Comparison of ENCODE assay signal across 13 cellular contexts in the genomic region with DNA sequence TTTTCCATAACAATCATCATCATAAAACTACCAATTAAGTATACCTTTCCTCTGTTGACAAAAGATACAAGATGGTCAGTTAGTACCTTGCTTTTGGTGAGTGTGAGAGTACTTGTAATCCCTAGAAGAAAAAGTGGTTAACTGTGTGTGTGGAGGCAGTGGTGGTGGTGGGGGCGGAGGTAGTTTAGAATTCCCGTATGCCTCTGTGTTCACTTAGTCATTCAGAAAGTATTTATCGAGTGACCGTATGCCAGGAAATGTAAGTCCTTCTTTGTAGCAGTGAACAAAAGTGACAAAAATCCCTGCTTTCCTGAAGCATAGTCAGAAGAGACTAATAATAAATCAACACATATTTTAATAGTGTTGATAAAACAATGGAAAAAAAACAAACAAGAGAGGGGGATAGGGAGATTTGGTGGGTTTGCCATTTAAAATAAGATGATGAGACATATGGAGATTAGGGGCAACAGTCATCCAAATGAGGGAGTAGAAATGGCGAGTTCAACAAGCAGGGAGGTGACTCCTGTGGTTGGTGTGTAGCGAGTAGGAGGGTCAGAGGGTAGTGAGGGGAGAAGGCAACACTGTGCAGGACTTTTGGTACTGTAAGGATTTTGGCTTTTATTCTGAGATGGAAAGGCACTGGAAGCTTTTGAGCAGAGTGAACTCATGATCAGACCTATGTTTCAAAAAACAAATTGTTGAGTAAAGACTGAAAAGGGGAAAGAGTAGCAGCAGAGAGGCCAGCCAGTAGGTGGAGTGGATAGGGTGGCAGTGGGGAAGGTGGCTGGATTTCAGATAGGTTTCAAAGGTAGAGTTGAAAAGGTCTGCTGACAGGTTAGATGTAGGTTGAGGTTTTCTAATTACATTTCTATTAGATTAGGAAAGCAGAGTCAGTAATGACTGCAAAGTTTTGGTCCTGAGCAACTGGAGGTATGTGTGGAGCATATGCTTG. TPM values are rescaled to one million over a fixed set of nuclear protein-coding genes. Genes with fewer than 3 reads are reported as not detected.
DNase-seq lines count a peak whose midpoint lies in the region; ATAC-seq, FAIRE-seq and TF ChIP-seq lines count a peak whose summit lies in the region.
"Had no signal": no experiment of that assay in that cellular context is flagged by ENCODE, and none has a peak within 500 bp of the region (broad histone marks: within the 10 kb centered on the region; RNA-seq: fewer than 3 reads in every experiment).

No MANE protein-coding gene starts in this region.

- ATAC-seq in HG02763 (IDR thresholded peaks at IDR 0.05; ENCODE audit: unreplicated experiment) (peak; percentile 49), left lung (peak; percentile 23), GM21786 (IDR thresholded peaks at IDR 0.05; ENCODE audit: unreplicated experiment) (no peak)

- no peaks in the 10 kb centered on the region for H3K79me2 ChIP-seq in astrocyte (ENCODE audit: insufficient read depth, low read length)

- H3K4me3 Mint-ChIP-seq in astrocyte (ENCODE audit: unreplicated experiment) = no peak overlapping the region
- H3K4me3 Mint-ChIP-seq: stimulated activated naive CD8-positive, alpha-beta T cell treated with anti-CD3 and anti-CD28 coated beads, Interleukin-15, Interleukin-2, amounts not matched to agents 100 ng/mL and 50 ng/mL, for 24 hours had no signal

- intact Hi-C loops in left lung (cut with DNase I) = no loop called here

- H3K9me3 ChIP-seq in astrocyte (ENCODE audit: insufficient read depth, low read depth, low read length) (no peaks in the 10 kb centered on the region), left lung (no peaks in the 10 kb centered on the region), small intestine (ENCODE audit: control insufficient read depth, low read depth) (no peaks in the 10 kb centered on the region)

- TF ChIP-seq CTCF in astrocyte (IDR thresholded peaks at IDR 0.05; ENCODE audit: insufficient read depth, low read depth, low read length) = no peak
- TF ChIP-seq CTCF in left lung (IDR thresholded peaks at IDR 0.05) = no peak

- H3K27me3 ChIP-seq in astrocyte (ENCODE audit: insufficient read depth, low read length) = no peaks in the 10 kb centered on the region
- H3K27me3 ChIP-seq in left lung = no peaks in the 10 kb centered on the region
- H3K27me3 ChIP-seq in small intestine (ENCODE audit: control insufficient read depth in 2 of 2, insufficient read depth in 2 of 2, low read length in 2 of 2) = peaks cover 0 to 1% of the 10 kb centered on the region in 2 donors

- no peak overlapping the region for H3K27ac Mint-ChIP-seq in astrocyte (ENCODE audit: unreplicated experiment)
- H3K27ac Mint-ChIP-seq: stimulated activated naive CD8-positive, alpha-beta T cell treated with anti-CD3 and anti-CD28 coated beads, Interleukin-15, Interleukin-2, amounts not matched to agents 100 ng/mL and 50 ng/mL, for 24 hours had no signal

- in situ Hi-C loops in Caki2 (cut with HindIII; ENCODE audit: low pct_unique_long_range_greater_than_20kb, low sequenced_read_pairs) = no loop called here

- peak; percentile 30 for DNase-seq in Caki2 (ENCODE audit: low read depth)
- peak; percentile 94 for DNase-seq in astrocyte (ENCODE audit: low read depth)
- DNase-seq in left lung = no peak
- DNase-seq in small intestine = no peak
- DNase-seq in NCI-H82 (lab: John Stamatoyannopoulos, UW) = no peak
- DNase-seq in LoVo (ENCODE audit: low spot score) = no peak
- DNase-seq: activated naive CD4-positive, alpha-beta T cell treated with Interleukin-2 at 50 U/mL for 16 hours; NCI-H2107; retina; T-helper 2 cell had no signal

- no peaks in the 10 kb centered on the region for H4K20me1 ChIP-seq in astrocyte (ENCODE audit: insufficient read depth, low read length)

- H3K4me2 ChIP-seq in astrocyte (ENCODE audit: low read length) = peak overlapping the region; percentile 71

- no peak overlapping the region for H3K4me3 ChIP-seq in astrocyte (ENCODE audit: insufficient read depth, low read depth, low read length)
- H3K4me3 ChIP-seq in left lung = no peak overlapping the region
- no peak overlapping the region for H3K4me3 ChIP-seq in small intestine (ENCODE audit: low read depth in 1 of 2, low read length in 2 of 2)

- peaks cover 2% of the 10 kb centered on the region for H3K9me3 Mint-ChIP-seq in astrocyte (ENCODE audit: unreplicated experiment)
- H3K9me3 Mint-ChIP-seq: stimulated activated naive CD8-positive, alpha-beta T cell treated with anti-CD3 and anti-CD28 coated beads, Interleukin-15, Interleukin-2, amounts not matched to agents 100 ng/mL and 50 ng/mL, for 24 hours had no signal

- H2AFZ ChIP-seq in astrocyte (ENCODE audit: low read depth, low read length) = no peak overlapping the region

- 63 to 79% (median 65%) methylated on average over 6 of the region's 6 CpGs for WGBS in small intestine, 3 donors

- H3K36me3 ChIP-seq in astrocyte (ENCODE audit: insufficient read depth, low read length) (peaks cover 8% of the 10 kb centered on the region), left lung (peaks cover 0 to 23% of the 10 kb centered on the region in 2 donors), small intestine (ENCODE audit: control insufficient read depth in 2 of 2, insufficient read depth in 2 of 2, low read length in 2 of 2) (peaks cover 0 to 2% of the 10 kb centered on the region in 2 donors)

- H3K4me1 ChIP-seq in astrocyte (ENCODE audit: insufficient read depth, low read length) (peaks cover 21% of the 10 kb centered on the region), left lung (no peaks in the 10 kb centered on the region), small intestine (ENCODE audit: control insufficient read depth in 2 of 2, insufficient read depth in 1 of 2, low read depth in 1 of 2, low read length in 1 of 2) (no peaks in the 10 kb centered on the region)

- H3K9ac ChIP-seq in astrocyte (ENCODE audit: low read length) = peak overlapping the region; percentile 47

- H3K27ac ChIP-seq in astrocyte (ENCODE audit: low read depth, low read length) = peak overlapping the region; percentile 76
- no peak overlapping the region for H3K27ac ChIP-seq in left lung
- no peak overlapping the region for H3K27ac ChIP-seq in small intestine (ENCODE audit: low read depth in 1 of 2, low read length in 1 of 2)

- peaks cover 5% of the 10 kb centered on the region for H3K4me1 Mint-ChIP-seq in astrocyte (ENCODE audit: low read depth, unreplicated experiment)

- FAIRE-seq in astrocyte (lab: Jason Lieb, UNC) (peak; percentile 97), small intestine (lab: Jason Lieb, UNC) (no peak)

- peaks cover 13% of the 10 kb centered on the region for H3K36me3 Mint-ChIP-seq in astrocyte (ENCODE audit: low read depth, unreplicated experiment)

- no peaks in the 10 kb centered on the region for H3K27me3 Mint-ChIP-seq in astrocyte (ENCODE audit: low read depth, unreplicated experiment)

RNA-seq across cellular contexts. Expression of gene SIM1, which starts 40.3 kb away (rescaled TPM):
- 0.34 and 0.78 TPM in 2 replicates for total RNA-seq in Caki2 (2014; rRNA removed; shearing (Covaris generic); ENCODE audit: low replicate concordance)
- not detected in 2 replicates for total RNA-seq in astrocyte
- not detected for total RNA-seq in left lung
- polyA plus RNA-seq in small intestine = not detected

Comparison
In these comparisons a context has a peak if more than half of its experiments do, and no peak if none do; other contexts are left out.
1. DNase-seq: peak in Caki2 (single experiment) and astrocyte (single experiment); none in left lung (0 of 2), small intestine (single experiment), NCI-H82 (single experiment) and LoVo (single experiment).